Comparison of ENCODE assay signal across 8 cellular contexts in genomic region chr16:11792404-11793260, GRCh38. TPM values are rescaled to one million over a fixed set of nuclear protein-coding genes. Genes with fewer than 3 reads are reported as not detected.
A peak's percentile ranks its signal among the peaks of the same experiment; 100 is the strongest.
DNase-seq lines count a peak whose midpoint lies in the region; ATAC-seq and TF ChIP-seq lines count a peak whose summit lies in the region.

No MANE protein-coding gene starts in this region.

- H3K4me1 Mint-ChIP-seq in IgD-negative memory B cell, result peaks cover 45 to 50% (median 46%) of the 10 kb centered on the region in 3 donors
- peaks cover 63% of the 10 kb centered on the region for H3K4me1 Mint-ChIP-seq in central memory CD8-positive, alpha-beta T cell

- H3K4me3 ChIP-seq in psoas muscle (peak overlapping the region; percentile 20), brain microvascular endothelial cell (ENCODE audit: low read depth, low read length) (no peak overlapping the region)

- peak; percentile 97 for DNase-seq in NCI-H2196 (lab: John Stamatoyannopoulos, UW; ENCODE audit: unreplicated experiment)
- no peak for DNase-seq in central memory CD8-positive, alpha-beta T cell (ENCODE audit: low spot score in 2 of 2)
- DNase-seq in psoas muscle, result peak; percentile 59 to 73
- DNase-seq in brain microvascular endothelial cell, result no peak
- DNase-seq in stimulated activated CD4-positive, alpha-beta T cell treated with anti-CD3 and anti-CD28 coated beads, Interleukin-15, amount 100 ng/mL, for 24 hours, result no peak
- DNase-seq in GM13977 (ENCODE audit: low spot score), result no peak

- peaks cover 0 to 20% of the 10 kb centered on the region in 2 donors for H3K36me3 ChIP-seq in psoas muscle (ENCODE audit: insufficient read depth in 1 of 2, low read depth in 1 of 2)
- H3K36me3 ChIP-seq in brain microvascular endothelial cell (replicated peaks), result peaks cover 9% of the 10 kb centered on the region

- intact Hi-C loops in psoas muscle (cut with DNase I), result no loop called here

- H3K9me3 Mint-ChIP-seq in IgD-negative memory B cell, result no peaks in the 10 kb centered on the region
- no peaks in the 10 kb centered on the region for H3K9me3 Mint-ChIP-seq in central memory CD8-positive, alpha-beta T cell

- H3K27ac ChIP-seq in psoas muscle (peak overlapping the region; percentile 98), brain microvascular endothelial cell (no peak overlapping the region)

- 27 to 30% (median 28%) methylated on average over 7 of the region's 7 CpGs for WGBS in psoas muscle, 3 donors

- H3K9me3 ChIP-seq in psoas muscle, result no peaks in the 10 kb centered on the region

- peaks cover 2% of the 10 kb centered on the region for H3K36me3 Mint-ChIP-seq in IgD-negative memory B cell
- H3K36me3 Mint-ChIP-seq in central memory CD8-positive, alpha-beta T cell (ENCODE audit: insufficient read depth), result peaks cover 14% of the 10 kb centered on the region

- H3K4me3 Mint-ChIP-seq in IgD-negative memory B cell, result peak overlapping the region in 2 of 4 donors; percentile 17 to 71
- no peak overlapping the region for H3K4me3 Mint-ChIP-seq in central memory CD8-positive, alpha-beta T cell

- ATAC-seq in central memory CD8-positive, alpha-beta T cell (replicated peaks; ENCODE audit: extremely low read depth, poor library complexity, severe bottlenecking), result no peak
- ATAC-seq in psoas muscle (peak; percentile 53 to 78 (median 72)), HG03457 (IDR thresholded peaks at IDR 0.05; ENCODE audit: unreplicated experiment) (no peak)

- in situ Hi-C loops in brain microvascular endothelial cell (cut with HindIII; ENCODE audit: low pct_ligation_motif_present, low sequenced_read_pairs) (no loop called here), GM13977 (cut with MboI; ENCODE audit: low pct_unique_long_range_greater_than_20kb, low sequenced_read_pairs, unreplicated experiment) (no loop called here)

- peaks cover 70% of the 10 kb centered on the region for H3K4me1 ChIP-seq in psoas muscle

- no peaks in the 10 kb centered on the region for H3K27me3 Mint-ChIP-seq in IgD-negative memory B cell
- no peaks in the 10 kb centered on the region for H3K27me3 Mint-ChIP-seq in central memory CD8-positive, alpha-beta T cell

- TF ChIP-seq CTCF in psoas muscle (IDR thresholded peaks at IDR 0.05) (no peak), brain microvascular endothelial cell (IDR thresholded peaks at IDR 0.05; ENCODE audit: low read depth, low read length, missing control alignments) (no peak), GM13977 (IDR thresholded peaks at IDR 0.05; ENCODE audit: extremely low read depth, insufficient read depth, missing control alignments) (no peak)

- peak overlapping the region in 2 of 3 donors; percentile 6 to 32 for H3K27ac Mint-ChIP-seq in IgD-negative memory B cell
- peak overlapping the region; percentile 77 for H3K27ac Mint-ChIP-seq in central memory CD8-positive, alpha-beta T cell (ENCODE audit: low read depth)

- H3K27me3 ChIP-seq in psoas muscle (ENCODE audit: insufficient read depth in 3 of 3, low read length in 2 of 3) (no peaks in the 10 kb centered on the region), brain microvascular endothelial cell (replicated peaks) (no peaks in the 10 kb centered on the region)

RNA-seq across cellular contexts. Expression of gene ZC3H7A, which starts 4.4 kb away (rescaled TPM):
- polyA plus RNA-seq in IgD-negative memory B cell, result 37.5 TPM
- 10 to 100 TPM; 23.4 to 69.6 (median 40.0) TPM for total RNA-seq in psoas muscle
- 10 to 100 TPM; 11.7 to 30.7 (median 19.7) TPM for polyA plus RNA-seq in psoas muscle

RNA-seq across cellular contexts. Expression of gene TXNDC11, which starts 50.0 kb away (rescaled TPM):
- polyA plus RNA-seq in IgD-negative memory B cell, result 78.0 TPM
- 10 to 100 TPM; 21.3 to 37.2 (median 33.5) TPM for total RNA-seq in psoas muscle
- 10 to 100 TPM; 38.8 to 49.1 (median 40.5) TPM for polyA plus RNA-seq in psoas muscle

RNA-seq across cellular contexts. Expression of gene RSL1D1, which starts 58.7 kb away (rescaled TPM):
- polyA plus RNA-seq in IgD-negative memory B cell, result 307 TPM
- 100 to 1,000 TPM; 197 to 271 (median 256) TPM for total RNA-seq in psoas muscle
- polyA plus RNA-seq in psoas muscle, result 100 to 1,000 TPM; 197 to 249 (median 202) TPM

Comparison
In these comparisons a context has a peak if more than half of its experiments do, and no peak if none do; other contexts are left out.
1. DNase-seq: peak in NCI-H2196 (single experiment) and psoas muscle (2 of 2); none in central memory CD8-positive, alpha-beta T cell (0 of 2), brain microvascular endothelial cell (single experiment), stimulated activated CD4-positive, alpha-beta T cell treated with anti-CD3 and anti-CD28 coated beads, Interleukin-15, amount 100 ng/mL, for 24 hours (single experiment) and GM13977 (single experiment).
2. ATAC-seq: peak in psoas muscle (4 of 4); none in central memory CD8-positive, alpha-beta T cell (single experiment) and HG03457 (single experiment).